Comparison of ENCODE assay signal across 23 cellular contexts in genomic region chr14:105011312-105011990, GRCh38. TPM values are rescaled to one million over a fixed set of nuclear protein-coding genes. Genes with fewer than 3 reads are reported as not detected.
DNase-seq lines count a peak whose midpoint lies in the region; ATAC-seq, FAIRE-seq and TF ChIP-seq lines count a peak whose summit lies in the region.
"Had no signal": no experiment of that assay in that cellular context is flagged by ENCODE, and none has a peak within 500 bp of the region (broad histone marks: within the 10 kb centered on the region; RNA-seq: fewer than 3 reads in every experiment).

No MANE protein-coding gene starts in this region.

- no peaks in the 10 kb centered on the region; the same call in 1 of the 2 replicates for H3F3A ChIP-seq in GM23248 (ENCODE audit: insufficient read depth)

- no peak overlapping the region for H3K9ac ChIP-seq in HepG2 (ENCODE audit: insufficient read depth, low read depth, low read length)
- H3K9ac ChIP-seq in GM23248: no peak overlapping the region

- WGBS in HepG2 (ENCODE audit: low lambda C conversion rate): 93% methylated on average over 8 of the region's 29 CpGs
- whole genome bisulfite sequencing in right lobe of liver (ENCODE audit: insufficient coverage, low coverage, low lambda C conversion rate, missing lambda C conversion rate): 80% methylated on average over 2 of the region's 29 CpGs
- WGBS in GM23248 (ENCODE audit: low coverage in 1 of 2, low lambda C conversion rate in 2 of 2, missing lambda C conversion rate in 2 of 2), 2 experiments: 83 to 84% methylated on average over 27 to 29 of the region's 29 CpGs

- H3K79me2 ChIP-seq in HepG2 (ENCODE audit: insufficient read depth, low read length) (peaks cover 50% of the 10 kb centered on the region), osteoblast (ENCODE audit: insufficient read depth, low read length) (peaks cover 83% of the 10 kb centered on the region), GM23248 (ENCODE audit: insufficient read depth) (peaks cover 85% of the 10 kb centered on the region)

- H3K4me1 ChIP-seq in HepG2 (ENCODE audit: insufficient read depth, low read length): peaks cover 28% of the 10 kb centered on the region
- no peaks in the 10 kb centered on the region for H3K4me1 ChIP-seq in right lobe of liver
- H3K4me1 ChIP-seq in osteoblast (ENCODE audit: insufficient read depth, low read length): peaks cover 14% of the 10 kb centered on the region
- H3K4me1 ChIP-seq in GM23248 (ENCODE audit: insufficient read depth): no peaks in the 10 kb centered on the region

- in situ Hi-C loops in HepG2 (cut with HindIII; ENCODE audit: extremely low pct_ligation_motif_present, low pct_unique_long_range_greater_than_20kb): no loop called here
- in situ Hi-C loops in GM23248 (cut with MboI): no loop called here

- no peak overlapping the region for H3K4me3 ChIP-seq in HepG2 (replicated peaks in 1 of 3; ENCODE audit: insufficient read depth in 1 of 3, low read depth in 2 of 3, low read length in 3 of 3)
- H3K4me3 ChIP-seq in right lobe of liver: no peak overlapping the region
- no peak overlapping the region for H3K4me3 ChIP-seq in osteoblast (ENCODE audit: insufficient read depth, low read length)
- H3K4me3 ChIP-seq in GM23248: no peak overlapping the region
- H3K4me3 ChIP-seq: SJSA1 had no signal

- no peak for TF ChIP-seq EP300 in HepG2 (IDR thresholded peaks at IDR 0.05; ENCODE audit: low read depth in 2 of 2, low read length in 2 of 2)
- TF ChIP-seq EP300 in HepG2 (CRISPR knock-in tag; IDR thresholded peaks at IDR 0.05; ENCODE audit: borderline replicate concordance): no peak

- TF ChIP-seq RAD21 in HepG2 (CRISPR knock-in tag; IDR thresholded peaks at IDR 0.05): no peak

- H3K4me2 ChIP-seq in HepG2 (ENCODE audit: low read depth, low read length) (no peak overlapping the region), osteoblast (ENCODE audit: insufficient read depth, low read length) (no peak overlapping the region), GM23248 (ENCODE audit: unreplicated experiment) (no peak overlapping the region)

- H4K20me1 ChIP-seq in HepG2 (ENCODE audit: insufficient read depth, low read length) (peaks cover 25% of the 10 kb centered on the region), osteoblast (ENCODE audit: insufficient read depth, low read length) (peaks cover 3% of the 10 kb centered on the region), GM23248 (ENCODE audit: insufficient read depth) (no peaks in the 10 kb centered on the region)

- TF ChIP-seq CTCF in HepG2 (CRISPR knock-in tag; IDR thresholded peaks at IDR 0.05): no peak
- no peak for TF ChIP-seq CTCF in right lobe of liver (IDR thresholded peaks at IDR 0.05)
- TF ChIP-seq CTCF in osteoblast (IDR thresholded peaks at IDR 0.05; ENCODE audit: extremely low read depth, low read depth, low read length): no peak

- no peak for TF ChIP-seq POLR2A in HepG2 (IDR thresholded peaks at IDR 0.05; ENCODE audit: insufficient read depth in 1 of 2, low read depth in 2 of 2, low read length in 2 of 2)
- no peak for TF ChIP-seq POLR2A in right lobe of liver (IDR thresholded peaks at IDR 0.05)
- TF ChIP-seq POLR2A in erythroblast (IDR thresholded peaks at IDR 0.05; ENCODE audit: low read length): no peak

- FAIRE-seq in HepG2 (lab: Jason Lieb, UNC): no peak
- FAIRE-seq: D721Med, frontal cortex, small intestine had no signal

- CTCF ChIA-PET in HepG2 (lab: Yijun Ruan, JAX; ENCODE audit: low intra/inter-chr PET ratio, low total read pairs): interaction anchor here (2.4 kb wide), 1 partner anchor 34 kb away, joined by 16 read pairs; no protein-coding TSS in a partner anchor

- H3K27me3 ChIP-seq in HepG2 (ENCODE audit: control insufficient read depth in 1 of 2, insufficient read depth in 2 of 2, low read length in 2 of 2): no peaks in the 10 kb centered on the region
- no peaks in the 10 kb centered on the region for H3K27me3 ChIP-seq in right lobe of liver
- no peaks in the 10 kb centered on the region for H3K27me3 ChIP-seq in osteoblast (ENCODE audit: insufficient read depth, low read length)
- H3K27me3 ChIP-seq in GM23248 (replicated peaks; ENCODE audit: insufficient read depth): no peaks in the 10 kb centered on the region
- H3K27me3 ChIP-seq: ascending aorta, SJSA1 had no signal

- H3K36me3 ChIP-seq in HepG2 (replicated peaks in 1 of 2; ENCODE audit: control insufficient read depth in 1 of 2, insufficient read depth in 2 of 2, low read length in 2 of 2) (peaks cover 15 to 33% of the 10 kb centered on the region in 2 experiments; a peak in 4 of 5 replicates), right lobe of liver (peaks cover 0 to 9% (median 3%) of the 10 kb centered on the region in 4 donors), osteoblast (ENCODE audit: insufficient read depth, low read length) (peaks cover 31% of the 10 kb centered on the region), GM23248 (ENCODE audit: low read depth) (peaks cover 6% of the 10 kb centered on the region; the same call in 1 of the 2 replicates)

- H2AFZ ChIP-seq in HepG2 (ENCODE audit: low read length) (no peak overlapping the region), osteoblast (ENCODE audit: low read length) (no peak overlapping the region), GM23248 (no peak overlapping the region)

- no peaks in the 10 kb centered on the region for H3K9me3 ChIP-seq in HepG2 (ENCODE audit: low read length)
- no peaks in the 10 kb centered on the region for H3K9me3 ChIP-seq in right lobe of liver
- no peaks in the 10 kb centered on the region for H3K9me3 ChIP-seq in osteoblast (ENCODE audit: low read depth, low read length)
- H3K9me3 ChIP-seq in GM23248 (ENCODE audit: low read depth): no peaks in the 10 kb centered on the region
- H3K9me3 ChIP-seq: ascending aorta, SJSA1 had no signal

- POLR2A ChIA-PET in HepG2 (lab: Yijun Ruan, JAX): no interaction called here

- no peak for ATAC-seq in HepG2
- ATAC-seq in right lobe of liver: no peak
- ATAC-seq in GM18520 (IDR thresholded peaks at IDR 0.05; ENCODE audit: unreplicated experiment): no peak
- ATAC-seq: activated CD8-positive, alpha-beta memory T cell treated with anti-CD3 and anti-CD28 coated beads, Interleukin-2, amount 10 ng/mL, durations not matched to agents 7 days and 5 days had no signal

- DNase-seq in HepG2 (ENCODE audit: low spot score): no peak
- no peak for DNase-seq in right lobe of liver
- DNase-seq in cerebellum (ENCODE audit: low spot score): peak; percentile 66
- DNase-seq in osteoblast (ENCODE audit: insufficient read length, low spot score, missing footprints): peak; percentile 52
- DNase-seq in NAMALWA (ENCODE audit: low spot score): no peak
- no peak for DNase-seq in GM23248
- no peak for DNase-seq in erythroblast (lab: John Stamatoyannopoulos, UW)
- DNase-seq: activated CD4-positive, CD25-positive, alpha-beta regulatory T cell; activated CD8-positive, alpha-beta memory T cell treated with anti-CD3 and anti-CD28 coated beads, Interleukin-2, amount 10 ng/mL, durations not matched to agents 7 days and 5 days; activated gamma-delta T cell treated with Interleukin-2 at 50 U/mL for 16 hours; activated T-cell treated with anti-CD3 and anti-CD28 coated beads, Interleukin-2, amount 50 U/mL, for 48 hours; naive B cell; NCI-H1048; NCI-H446 treated with DMSO at 0.1 percent for 48 hours; stimulated activated naive CD4-positive, alpha-beta T cell treated with Interleukin-2 at 50 U/mL for 16 hours; T-helper 1 cell had no signal

- H3K27ac ChIP-seq in HepG2 (ENCODE audit: extremely low read length, insufficient read depth, low read length): no peak overlapping the region
- H3K27ac ChIP-seq in right lobe of liver: no peak overlapping the region
- H3K27ac ChIP-seq in osteoblast (ENCODE audit: low read depth, low read length): no peak overlapping the region
- no peak overlapping the region for H3K27ac ChIP-seq in GM23248
- H3K27ac ChIP-seq: ascending aorta, SJSA1 had no signal

- intact Hi-C loops in HepG2 (cut with micrococcal nuclease; ENCODE audit: unreplicated experiment): no loop called here
- intact Hi-C loops in right lobe of liver (cut with DNase I): no loop called here

- BruUV-seq in HepG2 (replicated peaks; lab: Mats Ljungman, UMichigan): no TSS peak

- no peaks in the 10 kb centered on the region for H3K9me2 ChIP-seq in GM23248 (ENCODE audit: insufficient read depth)

RNA-seq across cellular contexts. Expression of gene CDCA4, which starts 9.4 kb away (rescaled TPM):
- total RNA-seq in HepG2 (2016; rRNA removed; fragmentation: Illumina TruSeq; extraction: Trizol) (42.1 and 43.1 TPM in 2 replicates), right lobe of liver (1 to 10 TPM in 5 of 6 experiments, under 1 TPM in 1; 0.90 to 3.5 (median 1.7) TPM), cerebellum (15.6 TPM), osteoblast (13.3 and 13.8 TPM in 2 replicates)
- total RNA-seq in HepG2 (2016; cell fraction: cytosol; rRNA removed; fragmentation: Illumina TruSeq; extraction: Trizol; ENCODE audit: low read depth): 9.0 and 12.4 TPM in 2 replicates
- 41.3 and 41.8 TPM in 2 replicates for total RNA-seq in HepG2 (2016; cell fraction: insoluble cytoplasmic fraction; rRNA removed; fragmentation: Illumina TruSeq; extraction: Trizol)
- total RNA-seq in HepG2 (2016; cell fraction: membrane; rRNA removed; fragmentation: Illumina TruSeq; extraction: Trizol): 34.3 and 35.7 TPM in 2 replicates
- 19.4 and 21.5 TPM in 2 replicates for total RNA-seq in HepG2 (2016; cell fraction: nucleus; rRNA removed; fragmentation: Illumina TruSeq; extraction: Trizol)
- polyA plus RNA-seq in HepG2 (2011; rRNA removed) (17.7 and 19.7 TPM in 2 replicates), GM23248 (2016; fragmentation: Nextera tagmentation; extraction: Ambion mirVana) (24.0 and 26.8 TPM in 2 replicates)
- polyA plus RNA-seq in HepG2 (2011; cell fraction: cytosol; rRNA removed): 13.7 and 20.7 TPM in 2 replicates
- 8.9 and 10.9 TPM in 2 replicates for polyA plus RNA-seq in HepG2 (2011; cell fraction: nucleus; rRNA removed)
- 11.9 and 18.4 TPM in 2 replicates for polyA plus RNA-seq in HepG2 (2012)
- polyA plus RNA-seq in HepG2 (2016; cell fraction: cytosol; fragmentation: Illumina TruSeq; extraction: Trizol; ENCODE audit: low read depth): 7.6 and 8.1 TPM in 2 replicates
- polyA plus RNA-seq in HepG2 (2016; cell fraction: insoluble cytoplasmic fraction; fragmentation: Illumina TruSeq; extraction: Trizol; ENCODE audit: low read depth): 44.8 and 50.0 TPM in 2 replicates
- 24.5 and 25.1 TPM in 2 replicates for polyA plus RNA-seq in HepG2 (2016; cell fraction: membrane; fragmentation: Illumina TruSeq; extraction: Trizol; ENCODE audit: low read depth)
- polyA plus RNA-seq in HepG2 (2016; cell fraction: nucleus; fragmentation: Illumina TruSeq; extraction: Trizol; ENCODE audit: insufficient read depth, low read depth): 33.7 and 34.8 TPM in 2 replicates
- polyA minus RNA-seq in HepG2 (2011; rRNA and poly(A)+ RNA removed; ENCODE audit: low replicate concordance): 30.0 and 31.4 TPM in 2 replicates
- 11.2 and 15.5 TPM in 2 replicates for polyA minus RNA-seq in HepG2 (2011; cell fraction: cytosol; rRNA and poly(A)+ RNA removed)
- polyA minus RNA-seq in HepG2 (2011; cell fraction: nucleus; rRNA and poly(A)+ RNA removed): 6.6 and 8.0 TPM in 2 replicates
- total RNA-seq in GM23248 (2014; rRNA removed; shearing (Covaris generic)): 25.5 and 27.5 TPM in 2 replicates

RNA-seq across cellular contexts. Expression of gene CLBA1, which starts 25.9 kb away (rescaled TPM):
- total RNA-seq in HepG2 (2016; rRNA removed; fragmentation: Illumina TruSeq; extraction: Trizol) (1.4 and 1.5 TPM in 2 replicates), right lobe of liver (1 to 10 TPM; 1.5 to 3.3 (median 2.5) TPM), cerebellum (7.5 TPM), osteoblast (11.5 and 12.3 TPM in 2 replicates)
- total RNA-seq in HepG2 (2016; cell fraction: cytosol; rRNA removed; fragmentation: Illumina TruSeq; extraction: Trizol; ENCODE audit: low read depth): 0.44 and 0.71 TPM in 2 replicates
- 1.4 and 1.7 TPM in 2 replicates for total RNA-seq in HepG2 (2016; cell fraction: insoluble cytoplasmic fraction; rRNA removed; fragmentation: Illumina TruSeq; extraction: Trizol)
- 0.99 and 1.0 TPM in 2 replicates for total RNA-seq in HepG2 (2016; cell fraction: membrane; rRNA removed; fragmentation: Illumina TruSeq; extraction: Trizol)
- total RNA-seq in HepG2 (2016; cell fraction: nucleus; rRNA removed; fragmentation: Illumina TruSeq; extraction: Trizol): 1.7 and 2.1 TPM in 2 replicates
- polyA plus RNA-seq in HepG2 (2011; rRNA removed) (1.2 and 1.3 TPM in 2 replicates), GM23248 (2016; fragmentation: Nextera tagmentation; extraction: Ambion mirVana) (7.7 and 11.5 TPM in 2 replicates)
- polyA plus RNA-seq in HepG2 (2011; cell fraction: cytosol; rRNA removed): 0.75 and 0.95 TPM in 2 replicates
- 2.8 and 3.0 TPM in 2 replicates for polyA plus RNA-seq in HepG2 (2011; cell fraction: nucleus; rRNA removed)
- 0.49 and 0.51 TPM in 2 replicates for polyA plus RNA-seq in HepG2 (2012)
- 0.28 and 0.33 TPM in 2 replicates for polyA plus RNA-seq in HepG2 (2016; cell fraction: cytosol; fragmentation: Illumina TruSeq; extraction: Trizol; ENCODE audit: low read depth)
- polyA plus RNA-seq in HepG2 (2016; cell fraction: insoluble cytoplasmic fraction; fragmentation: Illumina TruSeq; extraction: Trizol; ENCODE audit: low read depth): 1.3 and 1.7 TPM in 2 replicates
- 0.65 and 0.66 TPM in 2 replicates for polyA plus RNA-seq in HepG2 (2016; cell fraction: membrane; fragmentation: Illumina TruSeq; extraction: Trizol; ENCODE audit: low read depth)
- polyA plus RNA-seq in HepG2 (2016; cell fraction: nucleus; fragmentation: Illumina TruSeq; extraction: Trizol; ENCODE audit: insufficient read depth, low read depth): 1.8 and 3.1 TPM in 2 replicates
- 0.44 and 7.1 TPM in 2 replicates for polyA minus RNA-seq in HepG2 (2011; rRNA and poly(A)+ RNA removed; ENCODE audit: low replicate concordance)
- polyA minus RNA-seq in HepG2 (2011; cell fraction: cytosol; rRNA and poly(A)+ RNA removed): 1.1 TPM in 1 of 2 replicates, not detected in the other
- polyA minus RNA-seq in HepG2 (2011; cell fraction: nucleus; rRNA and poly(A)+ RNA removed): 0.90 and 1.1 TPM in 2 replicates
- total RNA-seq in GM23248 (2014; rRNA removed; shearing (Covaris generic)): 10.4 and 13.5 TPM in 2 replicates

RNA-seq across cellular contexts. Expression of gene AHNAK2, which starts 33.3 kb away (rescaled TPM):
- total RNA-seq in HepG2 (2016; rRNA removed; fragmentation: Illumina TruSeq; extraction: Trizol) (0.15 and 0.18 TPM in 2 replicates), right lobe of liver (10 to 100 TPM in 1 of 6 experiments, 1 to 10 TPM in 5; 2.1 to 12.2 (median 4.6) TPM), cerebellum (10.6 TPM), osteoblast (30.8 and 31.8 TPM in 2 replicates)
- total RNA-seq in HepG2 (2016; cell fraction: cytosol; rRNA removed; fragmentation: Illumina TruSeq; extraction: Trizol; ENCODE audit: low read depth): not detected in 2 replicates
- total RNA-seq in HepG2 (2016; cell fraction: insoluble cytoplasmic fraction; rRNA removed; fragmentation: Illumina TruSeq; extraction: Trizol): 0.10 and 0.11 TPM in 2 replicates
- 0.06 and 0.07 TPM in 2 replicates for total RNA-seq in HepG2 (2016; cell fraction: membrane; rRNA removed; fragmentation: Illumina TruSeq; extraction: Trizol)
- 0.53 and 0.68 TPM in 2 replicates for total RNA-seq in HepG2 (2016; cell fraction: nucleus; rRNA removed; fragmentation: Illumina TruSeq; extraction: Trizol)
- polyA plus RNA-seq in HepG2 (2011; rRNA removed) (0.10 and 0.11 TPM in 2 replicates), GM23248 (2016; fragmentation: Nextera tagmentation; extraction: Ambion mirVana) (38.3 and 38.9 TPM in 2 replicates)
- polyA plus RNA-seq in HepG2 (2011; cell fraction: cytosol; rRNA removed): 0.08 and 0.09 TPM in 2 replicates
- 0.28 and 0.37 TPM in 2 replicates for polyA plus RNA-seq in HepG2 (2011; cell fraction: nucleus; rRNA removed)
- polyA plus RNA-seq in HepG2 (2012): 0.04 TPM in 2 replicates
- not detected in 2 replicates for polyA plus RNA-seq in HepG2 (2016; cell fraction: cytosol; fragmentation: Illumina TruSeq; extraction: Trizol; ENCODE audit: low read depth)
- polyA plus RNA-seq in HepG2 (2016; cell fraction: insoluble cytoplasmic fraction; fragmentation: Illumina TruSeq; extraction: Trizol; ENCODE audit: low read depth): 0.07 and 0.11 TPM in 2 replicates
- not detected in 2 replicates for polyA plus RNA-seq in HepG2 (2016; cell fraction: membrane; fragmentation: Illumina TruSeq; extraction: Trizol; ENCODE audit: low read depth)
- polyA plus RNA-seq in HepG2 (2016; cell fraction: nucleus; fragmentation: Illumina TruSeq; extraction: Trizol; ENCODE audit: insufficient read depth, low read depth): 0.57 and 0.65 TPM in 2 replicates
- 0.34 and 31.9 TPM in 2 replicates for polyA minus RNA-seq in HepG2 (2011; rRNA and poly(A)+ RNA removed; ENCODE audit: low replicate concordance)
- polyA minus RNA-seq in HepG2 (2011; cell fraction: cytosol; rRNA and poly(A)+ RNA removed): 0.30 and 0.35 TPM in 2 replicates
- polyA minus RNA-seq in HepG2 (2011; cell fraction: nucleus; rRNA and poly(A)+ RNA removed): 0.39 and 0.62 TPM in 2 replicates
- total RNA-seq in GM23248 (2014; rRNA removed; shearing (Covaris generic)): 58.0 and 64.9 TPM in 2 replicates
- total RNA-seq: activated CD8-positive, alpha-beta memory T cell treated with anti-CD3 and anti-CD28 coated beads, Interleukin-2, amount 10 ng/mL, durations not matched to agents 7 days and 5 days had no signal

RNA-seq across cellular contexts. Expression of gene GPR132, which starts 53.8 kb away (rescaled TPM):
- total RNA-seq in HepG2 (2016; rRNA removed; fragmentation: Illumina TruSeq; extraction: Trizol): not detected in 2 replicates
- not detected in 2 replicates for total RNA-seq in HepG2 (2016; cell fraction: cytosol; rRNA removed; fragmentation: Illumina TruSeq; extraction: Trizol; ENCODE audit: low read depth)
- total RNA-seq in HepG2 (2016; cell fraction: insoluble cytoplasmic fraction; rRNA removed; fragmentation: Illumina TruSeq; extraction: Trizol): not detected in 2 replicates
- not detected in 2 replicates for total RNA-seq in HepG2 (2016; cell fraction: membrane; rRNA removed; fragmentation: Illumina TruSeq; extraction: Trizol)
- total RNA-seq in HepG2 (2016; cell fraction: nucleus; rRNA removed; fragmentation: Illumina TruSeq; extraction: Trizol): not detected in 2 replicates
- polyA plus RNA-seq in HepG2 (2011; rRNA removed): not detected in 2 replicates
- not detected in 2 replicates for polyA plus RNA-seq in HepG2 (2011; cell fraction: cytosol; rRNA removed)
- polyA plus RNA-seq in HepG2 (2011; cell fraction: nucleus; rRNA removed): 0.05 TPM in 1 of 2 replicates, not detected in the other
- polyA plus RNA-seq in HepG2 (2012): not detected in 2 replicates
- polyA plus RNA-seq in HepG2 (2016; cell fraction: cytosol; fragmentation: Illumina TruSeq; extraction: Trizol; ENCODE audit: low read depth): not detected in 2 replicates
- not detected in 2 replicates for polyA plus RNA-seq in HepG2 (2016; cell fraction: insoluble cytoplasmic fraction; fragmentation: Illumina TruSeq; extraction: Trizol; ENCODE audit: low read depth)
- not detected in 2 replicates for polyA plus RNA-seq in HepG2 (2016; cell fraction: membrane; fragmentation: Illumina TruSeq; extraction: Trizol; ENCODE audit: low read depth)
- polyA plus RNA-seq in HepG2 (2016; cell fraction: nucleus; fragmentation: Illumina TruSeq; extraction: Trizol; ENCODE audit: insufficient read depth, low read depth): not detected in 2 replicates
- 0.09 TPM in 1 of 2 replicates, not detected in the other for polyA minus RNA-seq in HepG2 (2011; rRNA and poly(A)+ RNA removed; ENCODE audit: low replicate concordance)
- polyA minus RNA-seq in HepG2 (2011; cell fraction: cytosol; rRNA and poly(A)+ RNA removed): not detected in 2 replicates
- polyA minus RNA-seq in HepG2 (2011; cell fraction: nucleus; rRNA and poly(A)+ RNA removed): not detected in 2 replicates
- under 1 TPM; 0.11 to 0.84 (median 0.39) TPM for total RNA-seq in right lobe of liver
- total RNA-seq in cerebellum: 1.7 TPM
- under 0.01 TPM in 2 replicates for total RNA-seq in osteoblast
- total RNA-seq in GM23248 (2014; rRNA removed; shearing (Covaris generic)): not detected in 2 replicates
- polyA plus RNA-seq in GM23248 (2016; fragmentation: Nextera tagmentation; extraction: Ambion mirVana): not detected in 2 replicates
- total RNA-seq: A172, ascending aorta, SJSA1 had no signal

Comparison
In these comparisons a context has a peak if more than half of its experiments do, and no peak if none do; other contexts are left out.
1. DNase-seq: peak in cerebellum (single experiment) and osteoblast (single experiment); none in HepG2 (single experiment), right lobe of liver (0 of 3), NAMALWA (single experiment), GM23248 (single experiment) and erythroblast (0 of 2).